ENCODE assay signal across 26 cellular contexts in the genomic region with DNA sequence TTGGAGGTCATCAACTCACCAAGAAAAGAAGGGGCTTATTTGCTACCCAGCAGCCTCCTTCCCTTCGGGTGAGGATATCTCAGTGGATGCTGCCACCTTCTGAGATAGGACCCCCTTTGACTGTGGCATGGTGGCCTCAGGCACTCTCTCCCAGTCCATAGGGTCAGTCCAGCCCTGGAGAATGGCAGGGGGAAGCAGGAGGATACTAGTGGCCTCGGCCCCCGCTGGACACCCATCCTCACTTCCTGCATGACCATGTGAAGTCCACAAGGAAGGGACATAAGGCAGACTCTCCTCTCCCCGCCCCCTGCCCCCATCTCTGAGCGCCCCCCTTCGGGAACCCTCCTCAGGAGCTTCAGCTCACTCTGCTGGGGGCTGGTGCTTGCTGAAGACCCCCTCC. TPM values are rescaled to one million over a fixed set of nuclear protein-coding genes. Genes with fewer than 3 reads are reported as not detected.
DNase-seq lines count a peak whose midpoint lies in the region; TF ChIP-seq lines count a peak whose summit lies in the region.
"Had no signal": no experiment of that assay in that cellular context is flagged by ENCODE, and none has a peak within 500 bp of the region (broad histone marks: within the 10 kb centered on the region; RNA-seq: fewer than 3 reads in every experiment).

No MANE protein-coding gene starts in this region.

- H3K27ac Mint-ChIP-seq in activated CD4-positive, alpha-beta T cell treated with anti-CD3 and anti-CD28 coated beads, Interleukin-2, amount 10 ng/mL, durations not matched to agents 7 days and 5 days: peak overlapping the region; percentile 43
- no peak overlapping the region for H3K27ac Mint-ChIP-seq in chondrocyte (ENCODE audit: unreplicated experiment)
- H3K27ac Mint-ChIP-seq: activated CD4-positive, alpha-beta memory T cell treated with anti-CD3 and anti-CD28 coated beads, Interleukin-2, amount 10 ng/mL, durations not matched to agents 7 days and 5 days; progenitor cell of endocrine pancreas; type B pancreatic cell had no signal

- peaks cover 19% of the 10 kb centered on the region; the same call in 1 of the 2 replicates for H3K36me3 ChIP-seq in BE2C
- H3K36me3 ChIP-seq in neutrophil: peaks cover 36% of the 10 kb centered on the region
- no peaks in the 10 kb centered on the region for H3K36me3 ChIP-seq in PC-9 (ENCODE audit: low read depth)

- no peak overlapping the region for H3K4me2 ChIP-seq in PC-9
- H3K4me2 ChIP-seq: SK-N-SH had no signal

- no peaks in the 10 kb centered on the region for H3K36me3 Mint-ChIP-seq in activated CD4-positive, alpha-beta T cell treated with anti-CD3 and anti-CD28 coated beads, Interleukin-2, amount 10 ng/mL, durations not matched to agents 7 days and 5 days (ENCODE audit: low read depth)
- peaks cover 1% of the 10 kb centered on the region for H3K36me3 Mint-ChIP-seq in chondrocyte (ENCODE audit: low read depth)
- H3K36me3 Mint-ChIP-seq: naive B cell, type B pancreatic cell had no signal

- no peak for DNase-seq in activated CD4-positive, alpha-beta T cell treated with anti-CD3 and anti-CD28 coated beads, Interleukin-2, amount 10 ng/mL, durations not matched to agents 7 days and 5 days
- DNase-seq in activated CD4-positive, alpha-beta T cell treated with anti-CD3 and anti-CD28 coated beads for 48 hours: no peak
- DNase-seq in BE2C: peak; percentile 4
- peak; percentile 68 for DNase-seq in chondrocyte (ENCODE audit: low spot score)
- no peak for DNase-seq in NCI-H526 (lab: John Stamatoyannopoulos, UW)
- DNase-seq in D341Med (ENCODE audit: low spot score): no peak
- no peak for DNase-seq in PC-9
- DNase-seq: 8988T; activated CD4-positive, alpha-beta memory T cell treated with anti-CD3 and anti-CD28 coated beads, Interleukin-2, amount 10 ng/mL, durations not matched to agents 7 days and 5 days; AML-193; amygdala; foreskin keratinocyte; mammary epithelial cell; naive B cell; NCI-H1105 treated with DMSO at 0.1 percent for 48 hours; NCI-H2081; SK-N-SH; stimulated activated CD4-positive, alpha-beta T cell treated with anti-CD3 and anti-CD28 coated beads, Interleukin-4, amount 100 ng/mL, for 1 hour had no signal

- no peaks in the 10 kb centered on the region; the same call in 1 of the 2 replicates for H4K20me1 ChIP-seq in PC-9 (ENCODE audit: insufficient read depth)

- peak overlapping the region; percentile 98 for H3K27ac ChIP-seq in neutrophil
- no peak overlapping the region for H3K27ac ChIP-seq in PC-9
- H3K27ac ChIP-seq: foreskin keratinocyte had no signal

- H3K4me1 Mint-ChIP-seq in activated CD4-positive, alpha-beta T cell treated with anti-CD3 and anti-CD28 coated beads, Interleukin-2, amount 10 ng/mL, durations not matched to agents 7 days and 5 days: peaks cover 31% of the 10 kb centered on the region
- H3K4me1 Mint-ChIP-seq in chondrocyte (ENCODE audit: low read depth): peaks cover 5% of the 10 kb centered on the region

- no peak overlapping the region for H3K4me3 Mint-ChIP-seq in activated CD4-positive, alpha-beta T cell treated with anti-CD3 and anti-CD28 coated beads, Interleukin-2, amount 10 ng/mL, durations not matched to agents 7 days and 5 days
- H3K4me3 Mint-ChIP-seq in chondrocyte (ENCODE audit: unreplicated experiment): no peak overlapping the region
- H3K4me3 Mint-ChIP-seq: activated CD4-positive, alpha-beta memory T cell treated with anti-CD3 and anti-CD28 coated beads, Interleukin-2, amount 10 ng/mL, durations not matched to agents 7 days and 5 days; type B pancreatic cell had no signal

- H3K4me1 ChIP-seq in BE2C (no peaks in the 10 kb centered on the region), neutrophil (ENCODE audit: control insufficient read depth in 1 of 2, insufficient read depth in 1 of 2, low read depth in 1 of 2, low read length in 1 of 2) (peaks cover 59 to 64% of the 10 kb centered on the region in 2 experiments), PC-9 (replicated peaks; ENCODE audit: insufficient read depth) (peaks cover 6% of the 10 kb centered on the region)
- H3K4me1 ChIP-seq: foreskin keratinocyte had no signal

- intact Hi-C loops in PC-9 (cut with micrococcal nuclease; ENCODE audit: unreplicated experiment): no loop called here

- H3K27me3 Mint-ChIP-seq in activated CD4-positive, alpha-beta T cell treated with anti-CD3 and anti-CD28 coated beads, Interleukin-2, amount 10 ng/mL, durations not matched to agents 7 days and 5 days: no peaks in the 10 kb centered on the region
- H3K27me3 Mint-ChIP-seq in chondrocyte (ENCODE audit: low read depth): no peaks in the 10 kb centered on the region
- H3K27me3 Mint-ChIP-seq: activated CD4-positive, alpha-beta memory T cell treated with anti-CD3 and anti-CD28 coated beads, Interleukin-2, amount 10 ng/mL, durations not matched to agents 7 days and 5 days; naive B cell; type B pancreatic cell had no signal

- POLR2A ChIA-PET in activated CD4-positive, alpha-beta T cell treated with anti-CD3 and anti-CD28 coated beads, Interleukin-2, amount 10 ng/mL, durations not matched to agents 7 days and 5 days (lab: Charles Lee): no interaction called here
- POLR2A ChIA-PET in PC-9 (lab: Charles Lee; ENCODE audit: unreplicated experiment): no interaction called here

- H3K9me2 ChIP-seq in PC-9 (ENCODE audit: insufficient read depth): no peaks in the 10 kb centered on the region
- H3K9me2 ChIP-seq: SK-N-SH had no signal

- H3K4me3 ChIP-seq in BE2C (ENCODE audit: low read depth, low read length) (no peak overlapping the region), neutrophil (ENCODE audit: low read depth in 1 of 2, low read length in 1 of 2) (peak overlapping the region; percentile 29 to 38), PC-9 (no peak overlapping the region)
- H3K4me3 ChIP-seq: dorsolateral prefrontal cortex, skin epidermis had no signal

- H3K9me3 ChIP-seq in BE2C: no peaks in the 10 kb centered on the region
- H3K9me3 ChIP-seq in neutrophil: no peaks in the 10 kb centered on the region
- H3K9me3 ChIP-seq in PC-9 (ENCODE audit: insufficient read depth, low read depth): no peaks in the 10 kb centered on the region
- H3K9me3 ChIP-seq: SK-N-SH had no signal

- no peaks in the 10 kb centered on the region for H3K79me2 ChIP-seq in PC-9 (ENCODE audit: low read depth)

- no peaks in the 10 kb centered on the region for H3F3A ChIP-seq in PC-9 (ENCODE audit: insufficient read depth, low read depth)

- TF ChIP-seq CTCF in BE2C (IDR thresholded peaks at IDR 0.05; ENCODE audit: low read depth, low read length) (no peak), chondrocyte (IDR thresholded peaks at IDR 0.05) (no peak), neutrophil (IDR thresholded peaks at IDR 0.05) (no peak), PC-9 (conservative IDR thresholded peaks at IDR 0.05) (no peak)

- CTCF ChIA-PET in activated CD4-positive, alpha-beta T cell treated with anti-CD3 and anti-CD28 coated beads, Interleukin-2, amount 10 ng/mL, durations not matched to agents 7 days and 5 days (lab: Charles Lee): interaction anchor here (0.8 to 1.9 kb wide), 6 partner anchors 8 to 124 kb away, joined by 3 to 7 read pairs (median 4); a partner anchor contains a TSS
- CTCF ChIA-PET in PC-9 (lab: Charles Lee): no interaction called here

- no peak overlapping the region for H2AFZ ChIP-seq in PC-9

- no peaks in the 10 kb centered on the region for H3K9me3 Mint-ChIP-seq in activated CD4-positive, alpha-beta T cell treated with anti-CD3 and anti-CD28 coated beads, Interleukin-2, amount 10 ng/mL, durations not matched to agents 7 days and 5 days
- H3K9me3 Mint-ChIP-seq in chondrocyte (ENCODE audit: low read depth): no peaks in the 10 kb centered on the region
- H3K9me3 Mint-ChIP-seq: activated CD4-positive, alpha-beta memory T cell treated with anti-CD3 and anti-CD28 coated beads, Interleukin-2, amount 10 ng/mL, durations not matched to agents 7 days and 5 days; type B pancreatic cell had no signal

- BruUV-seq in PC-9 (replicated peaks; lab: Mats Ljungman, UMichigan): no TSS peak

- H3K27me3 ChIP-seq in BE2C (no peaks in the 10 kb centered on the region), neutrophil (no peaks in the 10 kb centered on the region), PC-9 (ENCODE audit: insufficient read depth, low read depth) (no peaks in the 10 kb centered on the region)
- H3K27me3 ChIP-seq: dorsolateral prefrontal cortex had no signal

RNA-seq across cellular contexts. Expression of a gene that starts 24.4 kb away (rescaled TPM):
- under 1 TPM in 1 of 2 experiments, not detected in 1; 0.06 TPM for total RNA-seq in activated CD4-positive, alpha-beta T cell treated with anti-CD3 and anti-CD28 coated beads, Interleukin-2, amount 10 ng/mL, durations not matched to agents 7 days and 5 days
- polyA plus RNA-seq in BE2C (2012; ENCODE audit: insufficient read depth, insufficient read length, low read depth): 47.4 TPM
- total RNA-seq in chondrocyte (0.24 to 0.82 TPM (median 0.74 TPM) in 3 replicates), PC-9 (2021) (not detected in 2 replicates)
- total RNA-seq: epithelial cell of proximal tubule, foreskin keratinocyte, NCI-H460, progenitor cell of endocrine pancreas had no signal
- polyA plus RNA-seq: keratinocyte had no signal

Comparison
In these comparisons a context has a peak if more than half of its experiments do, and no peak if none do; other contexts are left out.
1. DNase-seq: peak in BE2C (single experiment) and chondrocyte (single experiment); none in activated CD4-positive, alpha-beta T cell treated with anti-CD3 and anti-CD28 coated beads, Interleukin-2, amount 10 ng/mL, durations not matched to agents 7 days and 5 days (single experiment), activated CD4-positive, alpha-beta T cell treated with anti-CD3 and anti-CD28 coated beads for 48 hours (single experiment), NCI-H526 (0 of 2), D341Med (single experiment) and PC-9 (0 of 2).
2. H3K4me3 ChIP-seq: peak in neutrophil (2 of 2); none in BE2C (single experiment) and PC-9 (single experiment).